Comparison of ENCODE assay signal across 8 cellular contexts in the genomic region with DNA sequence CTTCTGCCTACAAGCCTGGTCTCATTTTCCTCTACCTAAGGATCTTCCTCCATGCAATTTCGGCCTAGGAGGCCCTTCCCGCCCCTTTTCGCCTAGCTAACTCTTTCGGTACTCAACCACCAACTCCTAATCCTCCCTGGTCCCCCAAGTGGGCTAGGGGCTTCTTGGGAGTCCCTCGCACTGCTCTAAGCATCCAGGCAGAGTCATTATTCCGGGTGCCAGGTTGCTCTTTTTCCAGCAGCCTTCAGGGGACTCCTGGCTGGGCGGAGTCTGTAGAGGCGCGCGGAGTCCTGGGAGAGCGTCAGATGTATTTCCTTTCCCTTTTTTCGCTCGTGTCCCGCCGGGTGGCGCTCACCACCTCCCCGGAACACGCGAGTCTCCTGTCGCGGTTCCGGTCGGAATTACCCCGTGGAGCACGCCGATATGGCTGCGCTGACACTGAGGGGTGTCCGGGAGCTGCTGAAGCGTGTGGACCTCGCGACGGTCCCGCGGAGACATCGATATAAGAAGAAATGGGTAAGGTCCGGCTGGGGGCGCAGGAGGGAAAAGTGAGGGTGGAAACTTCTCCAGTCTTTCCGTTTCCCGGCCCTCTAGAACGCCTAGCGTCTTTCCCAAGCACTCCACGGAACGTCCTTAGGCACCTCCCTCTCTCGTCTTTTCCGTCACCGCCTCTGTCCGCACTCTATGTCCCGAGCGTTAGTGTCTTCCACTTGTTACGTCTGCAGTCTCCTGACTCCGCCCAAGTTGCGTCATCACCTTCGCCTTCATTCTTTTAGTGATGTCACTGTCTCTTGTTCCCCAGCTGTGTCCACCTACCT. TPM values are rescaled to one million over a fixed set of nuclear protein-coding genes. Genes with fewer than 3 reads are reported as not detected.
A peak's percentile ranks its signal among the peaks of the same experiment; 100 is the strongest.
DNase-seq lines count a peak whose midpoint lies in the region; ATAC-seq, FAIRE-seq and TF ChIP-seq lines count a peak whose summit lies in the region.

NSUN4 (plus strand) TSS at position 404 of the 818 bp plus-strand sequence; CDS start at position 424, 20 bp downstream.

- peak within 1 kb of the TSS; percentile 90 for H3K27ac ChIP-seq in HUES64 (ENCODE audit: low read depth, low read length)
- H3K27ac ChIP-seq in OCI-LY3 (ENCODE audit: low read length), result peak within 1 kb of the TSS; percentile 93
- H3K27ac ChIP-seq in endothelial cell of umbilical vein (ENCODE audit: insufficient read depth, low read depth, low read length), result peak within 1 kb of the TSS; percentile 88

- TF ChIP-seq CTCF in D721Med (IDR thresholded peaks at IDR 0.05; ENCODE audit: insufficient read depth, missing control alignments) (peak; percentile 78), OCI-LY3 (IDR thresholded peaks at IDR 0.05; ENCODE audit: low read depth, low read length) (peak; percentile 57), endothelial cell of umbilical vein (IDR thresholded peaks at IDR 0.05; ENCODE audit: extremely low read depth in 1 of 2, insufficient read depth in 1 of 2, low read depth in 1 of 2, low read length in 2 of 2) (peak; percentile 69 to 79)

- H3K27me3 ChIP-seq in HUES64 (ENCODE audit: insufficient read depth, low read length) (no peaks in the 10 kb centered on the region), OCI-LY3 (ENCODE audit: low read depth, low read length) (no peaks in the 10 kb centered on the region), endothelial cell of umbilical vein (ENCODE audit: control insufficient read depth in 2 of 2, insufficient read depth in 2 of 2, low read length in 2 of 2) (no peaks in the 10 kb centered on the region)

- intact Hi-C loops in endothelial cell of umbilical vein (cut with micrococcal nuclease), result loop anchor here (1.0 to 5.0 kb wide), 4 partner anchors 8 to 158 kb away; partner anchors contain the start of genes LRRC41, RAD54L and UQCRH

- H2AFZ ChIP-seq in OCI-LY3 (ENCODE audit: low read depth, low read length) (peak within 1 kb of the TSS; percentile 42), endothelial cell of umbilical vein (ENCODE audit: low read depth, low read length) (peak within 1 kb of the TSS; percentile 96)

- H3K4me3 ChIP-seq in HUES64 (ENCODE audit: low read length), result peak within 1 kb of the TSS; percentile 90
- peak within 1 kb of the TSS; percentile 100 for H3K4me3 ChIP-seq in OCI-LY3 (ENCODE audit: low read length)
- peak within 1 kb of the TSS; percentile 70 to 91 (median 89) for H3K4me3 ChIP-seq in endothelial cell of umbilical vein (replicated peaks in 1 of 3; ENCODE audit: insufficient read depth in 1 of 3, low read depth in 1 of 3, low read length in 3 of 3)

- ATAC-seq in GM21423 (IDR thresholded peaks at IDR 0.05; ENCODE audit: unreplicated experiment), result peak; percentile 88

- H3K36me3 ChIP-seq in HUES64 (ENCODE audit: insufficient read depth, low read length) (peaks cover 24% of the 10 kb centered on the region), OCI-LY3 (replicated peaks; ENCODE audit: low read depth, low read length) (peaks cover 11% of the 10 kb centered on the region), endothelial cell of umbilical vein (ENCODE audit: control insufficient read depth in 2 of 2, extremely low read depth in 1 of 2, insufficient read depth in 2 of 2, low read length in 2 of 2) (peaks cover 0 to 8% of the 10 kb centered on the region in 2 experiments)

- peak within 1 kb of the TSS; percentile 100 for H3K4me2 ChIP-seq in OCI-LY3 (ENCODE audit: low read length)
- H3K4me2 ChIP-seq in endothelial cell of umbilical vein (ENCODE audit: insufficient read depth, low read length), result peak within 1 kb of the TSS; percentile 90

- H3K9me3 ChIP-seq in HUES64 (ENCODE audit: insufficient read depth, low read depth, low read length) (no peaks in the 10 kb centered on the region), OCI-LY3 (ENCODE audit: insufficient read depth, low read length) (no peaks in the 10 kb centered on the region), endothelial cell of umbilical vein (replicated peaks; ENCODE audit: control insufficient read depth, insufficient read depth, low read length) (no peaks in the 10 kb centered on the region)

- POLR2A ChIA-PET in endothelial cell of umbilical vein (lab: Charles Lee), result interaction anchor here (0.7 to 1.2 kb wide), 2 partner anchors 18 to 37 kb away, joined by 5 to 9 read pairs; partner anchors contain the start of genes LRRC41 and UQCRH

- H4K20me1 ChIP-seq in OCI-LY3 (ENCODE audit: insufficient read depth, low read length), result no peaks in the 10 kb centered on the region
- no peaks in the 10 kb centered on the region for H4K20me1 ChIP-seq in endothelial cell of umbilical vein (replicated peaks; ENCODE audit: control insufficient read depth, extremely low read depth, insufficient read depth, low read length)

- no peaks in the 10 kb centered on the region for H3K9me1 ChIP-seq in endothelial cell of umbilical vein (replicated peaks; ENCODE audit: control insufficient read depth, extremely low read depth, insufficient read depth, low read length)

- peaks cover 39% of the 10 kb centered on the region for H3K79me2 ChIP-seq in OCI-LY3 (ENCODE audit: low read length)
- H3K79me2 ChIP-seq in endothelial cell of umbilical vein (ENCODE audit: control insufficient read depth, insufficient read depth, low read length), result peaks cover 24% of the 10 kb centered on the region

- peak; percentile 84 for TF ChIP-seq POLR2A in endothelial cell of umbilical vein (IDR thresholded peaks at IDR 0.05; ENCODE audit: low read depth, low read length)

- DNase-seq in D721Med (ENCODE audit: insufficient read length, low spot score) (peak; percentile 76), activated T-cell treated with anti-CD3 and anti-CD28 coated beads for 1 hour (ENCODE audit: low read depth) (peak; percentile 72), endothelial cell of umbilical vein (ENCODE audit: low read depth, low spot score) (peak; percentile 92), middle frontal gyrus (ENCODE audit: extremely low spot score, low spot score) (peak; percentile 94)
- DNase-seq in stimulated activated CD8-positive, alpha-beta memory T cell treated with anti-CD3 and anti-CD28 coated beads, Interleukin-2, amount 100 ng/mL, for 48 hours (ENCODE audit: low read depth in 2 of 2), result peak; percentile 74 to 77

- FAIRE-seq in D721Med (lab: Jason Lieb, UNC) (peak; percentile 55), endothelial cell of umbilical vein (lab: Jason Lieb, UNC) (peak; percentile 98)

- under 1% methylated on average over 53 of the region's 53 CpGs for WGBS in HUES64

- dilution Hi-C loops in endothelial cell of umbilical vein (cut with MboI; ENCODE audit: extremely low pct_ligation_motif_present, low sequenced_read_pairs), result no loop called here

- no peaks in the 10 kb centered on the region for H3K4me1 ChIP-seq in HUES64 (ENCODE audit: insufficient read depth, low read length)
- peaks cover 21% of the 10 kb centered on the region for H3K4me1 ChIP-seq in OCI-LY3 (ENCODE audit: low read length)
- peaks cover 10% of the 10 kb centered on the region for H3K4me1 ChIP-seq in endothelial cell of umbilical vein (ENCODE audit: control insufficient read depth, extremely low read depth, insufficient read depth, low read length)

- TSS peak; percentile 84 for BruUV-seq in endothelial cell of umbilical vein (replicated peaks; lab: Mats Ljungman, UMichigan)

- CTCF ChIA-PET in endothelial cell of umbilical vein (lab: Charles Lee), result interaction anchor here (0.7 to 1.9 kb wide), 7 partner anchors 8 to 940 kb away, joined by 3 to 17 read pairs (median 4); partner anchors contain the start of genes LRRC41 and UQCRH

- H3K9ac ChIP-seq in HUES64 (ENCODE audit: low read depth, low read length) (peak within 1 kb of the TSS; percentile 95), OCI-LY3 (ENCODE audit: low read length) (peak within 1 kb of the TSS; percentile 100), endothelial cell of umbilical vein (replicated peaks; ENCODE audit: extremely low read depth, insufficient read depth, low read length) (peak within 1 kb of the TSS; percentile 89)

TF ChIP-seq in endothelial cell of umbilical vein, 7 proteins besides CTCF, POLR2A, EP300 and RAD21:
- TF ChIP-seq GATA2 (IDR thresholded peaks at IDR 0.05; ENCODE audit: insufficient read depth, insufficient read length, low read depth, low read length) (no peak), FOS (IDR thresholded peaks at IDR 0.05; ENCODE audit: borderline replicate concordance, insufficient read depth, low read length) (no peak), POLR2AphosphoS5 (IDR thresholded peaks at IDR 0.05; ENCODE audit: insufficient read depth, low read depth, low read length) (peak; percentile 62), MYC (IDR thresholded peaks at IDR 0.05; ENCODE audit: low read depth, low read length) (peak; percentile 96), EZH2 (IDR thresholded peaks at IDR 0.05; ENCODE audit: borderline replicate concordance, low read depth, low read length, severe bottlenecking) (no peak), JUN (IDR thresholded peaks at IDR 0.05; ENCODE audit: borderline replicate concordance, insufficient read depth, insufficient read length, low read depth) (peak; percentile 64)
- TF ChIP-seq, protein P1, sequence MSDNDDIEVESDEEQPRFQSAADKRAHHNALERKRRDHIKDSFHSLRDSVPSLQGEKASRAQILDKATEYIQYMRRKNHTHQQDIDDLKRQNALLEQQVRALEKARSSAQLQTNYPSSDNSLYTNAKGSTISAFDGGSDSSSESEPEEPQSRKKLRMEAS (IDR thresholded peaks at IDR 0.05; ENCODE audit: insufficient read depth, insufficient read length), result peak; percentile 63

RNA-seq across cellular contexts. Expression of gene NSUN4, which starts in this region (rescaled TPM):
- 12.5 TPM for polyA plus RNA-seq in HUES64 (2013, experiment 1 of 2)
- polyA plus RNA-seq in HUES64 (2013, experiment 2 of 2), result 11.9 TPM
- 21.6 and 22.4 TPM in 2 replicates for total RNA-seq in endothelial cell of umbilical vein
- 18.6 and 23.4 TPM in 2 replicates for polyA plus RNA-seq in endothelial cell of umbilical vein
- 20.7 and 20.8 TPM in 2 replicates for polyA plus RNA-seq in endothelial cell of umbilical vein (2011; cell fraction: cytosol; rRNA removed)
- polyA plus RNA-seq in endothelial cell of umbilical vein (2011; cell fraction: nucleus; rRNA removed), result 25.0 and 31.0 TPM in 2 replicates
- 12.3 and 15.8 TPM in 2 replicates for polyA plus RNA-seq in endothelial cell of umbilical vein (2012)
- 70.7 and 96.9 TPM in 2 replicates for polyA minus RNA-seq in endothelial cell of umbilical vein
- polyA minus RNA-seq in endothelial cell of umbilical vein (2011; cell fraction: cytosol; rRNA and poly(A)+ RNA removed), result 37.4 TPM
- polyA minus RNA-seq in endothelial cell of umbilical vein (2011; cell fraction: nucleus; rRNA and poly(A)+ RNA removed), result 21.6 and 35.3 TPM in 2 replicates

Comparison
In these comparisons a context has a peak if more than half of its experiments do, and no peak if none do; other contexts are left out.
1. Peak in every context shown above with its lines: DNase-seq, ATAC-seq, H3K4me3 ChIP-seq and H3K27ac ChIP-seq.